ENCODE assay signal across 16 cellular contexts in genomic region chr2:232483296-232483922, GRCh38. TPM values are rescaled to one million over a fixed set of nuclear protein-coding genes. Genes with fewer than 3 reads are reported as not detected.
A peak's percentile ranks its signal among the peaks of the same experiment; 100 is the strongest.
DNase-seq lines count a peak whose midpoint lies in the region; ATAC-seq and TF ChIP-seq lines count a peak whose summit lies in the region.
"Had no signal": no experiment of that assay in that cellular context is flagged by ENCODE, and none has a peak within 500 bp of the region (broad histone marks: within the 10 kb centered on the region; RNA-seq: fewer than 3 reads in every experiment).

No MANE protein-coding gene starts in this region.

- H3K27ac Mint-ChIP-seq in WTC11: no peak overlapping the region
- H3K27ac Mint-ChIP-seq in natural killer cell: no peak overlapping the region
- H3K27ac Mint-ChIP-seq: CD4-positive, CD25-positive, alpha-beta regulatory T cell had no signal

- H3K4me1 ChIP-seq in lower lobe of right lung (peaks cover 8% of the 10 kb centered on the region), aorta (ENCODE audit: control insufficient read depth in 1 of 2, insufficient read depth in 2 of 2, low read length in 2 of 2) (no peaks in the 10 kb centered on the region)

- DNase-seq in Right ventricle myocardium superior: peak; percentile 18
- DNase-seq in left ventricle myocardium superior: no peak
- peak; percentile 9 for DNase-seq in WTC11 (ENCODE audit: low spot score)
- peak; percentile 39 for DNase-seq in lower lobe of right lung
- peak; percentile 36 to 37 for DNase-seq in aorta
- no peak for DNase-seq in NCI-H2029 (lab: John Stamatoyannopoulos, UW)
- DNase-seq in natural killer cell: no peak
- DNase-seq: CD4-positive, CD25-positive, alpha-beta regulatory T cell; EL; Karpas-422; MG63; NCI-H1092; NCI-H2227 treated with DMSO at 0.1 percent for 48 hours; NCI-H524; PC-9 had no signal

- no peaks in the 10 kb centered on the region for H3K9me3 Mint-ChIP-seq in WTC11
- H3K9me3 Mint-ChIP-seq in natural killer cell: no peaks in the 10 kb centered on the region

- POLR2A ChIA-PET in WTC11 (lab: Charles Lee): no interaction called here

- H3K27me3 ChIP-seq in lower lobe of right lung (ENCODE audit: low read depth) (peaks cover 62% of the 10 kb centered on the region), aorta (ENCODE audit: control insufficient read depth in 1 of 2, insufficient read depth in 2 of 2, low read length in 1 of 2) (no peaks in the 10 kb centered on the region)

- H3K27me3 Mint-ChIP-seq in WTC11 (ENCODE audit: low read depth) (peaks cover 49% of the 10 kb centered on the region), natural killer cell (ENCODE audit: low read depth in 2 of 2) (peaks cover 8 to 11% of the 10 kb centered on the region in 2 donors)

- no peak overlapping the region for H3K4me3 Mint-ChIP-seq in WTC11
- no peak overlapping the region for H3K4me3 Mint-ChIP-seq in natural killer cell
- H3K4me3 Mint-ChIP-seq: CD4-positive, CD25-positive, alpha-beta regulatory T cell had no signal

- H3K4me3 ChIP-seq in lower lobe of right lung (no peak overlapping the region), aorta (ENCODE audit: low read length in 2 of 2) (no peak overlapping the region)
- H3K4me3 ChIP-seq: MG63, PC-9 had no signal

- TF ChIP-seq CTCF in WTC11 (IDR thresholded peaks at IDR 0.05) (no peak), lower lobe of right lung (IDR thresholded peaks at IDR 0.05) (no peak), natural killer cell (IDR thresholded peaks at IDR 0.05) (no peak)

- 93% methylated on average over 10 of the region's 10 CpGs for WGBS in aorta, 2 donors

- CTCF ChIA-PET in WTC11 (lab: Charles Lee): interaction anchor here (1.5 kb wide), 1 partner anchor 29 kb away, joined by 3 read pairs; no protein-coding TSS in a partner anchor

- H3K9me3 ChIP-seq in lower lobe of right lung (no peaks in the 10 kb centered on the region), aorta (ENCODE audit: control insufficient read depth, low read length) (no peaks in the 10 kb centered on the region)
- H3K9me3 ChIP-seq: MG63 had no signal

- intact Hi-C loops in Right ventricle myocardium superior (cut with DNase I) (no loop called here), left ventricle myocardium superior (cut with micrococcal nuclease) (no loop called here), lower lobe of right lung (cut with DNase I) (no loop called here), aorta (cut with DNase I) (no loop called here), natural killer cell (cut with micrococcal nuclease) (no loop called here)

- H3K4me1 Mint-ChIP-seq in WTC11 (peaks cover 5% of the 10 kb centered on the region), natural killer cell (no peaks in the 10 kb centered on the region)

- H3K36me3 ChIP-seq in lower lobe of right lung: no peaks in the 10 kb centered on the region
- no peaks in the 10 kb centered on the region for H3K36me3 ChIP-seq in aorta (ENCODE audit: control insufficient read depth in 1 of 2, insufficient read depth in 2 of 2, low read length in 1 of 2)
- H3K36me3 ChIP-seq: MG63 had no signal

- ATAC-seq in Right ventricle myocardium superior (ENCODE audit: poor library complexity) (no peak), left ventricle myocardium superior (no peak), WTC11 (no peak), lower lobe of right lung (no peak), aorta (ENCODE audit: low FRiP score) (no peak), natural killer cell (no peak)

- H3K36me3 Mint-ChIP-seq in WTC11 (no peaks in the 10 kb centered on the region), natural killer cell (no peaks in the 10 kb centered on the region)
- H3K36me3 Mint-ChIP-seq: CD4-positive, CD25-positive, alpha-beta regulatory T cell had no signal

- no peak overlapping the region for H3K27ac ChIP-seq in lower lobe of right lung
- no peak overlapping the region for H3K27ac ChIP-seq in aorta (ENCODE audit: low read depth in 1 of 2, low read length in 2 of 2)
- H3K27ac ChIP-seq: PC-9 had no signal

TF ChIP-seq in WTC11, 78 proteins besides CTCF, POLR2A, EP300 and RAD21 (continues in another document):
- TF ChIP-seq ZNF423 (CRISPR knock-in tag; IDR thresholded peaks at IDR 0.05) (no peak), ATF2 (CRISPR knock-in tag; IDR thresholded peaks at IDR 0.05; ENCODE audit: borderline replicate concordance, low read depth) (no peak), TCF7 (CRISPR knock-in tag; IDR thresholded peaks at IDR 0.05; ENCODE audit: low read depth) (no peak)
- TF ChIP-seq, protein P1, sequence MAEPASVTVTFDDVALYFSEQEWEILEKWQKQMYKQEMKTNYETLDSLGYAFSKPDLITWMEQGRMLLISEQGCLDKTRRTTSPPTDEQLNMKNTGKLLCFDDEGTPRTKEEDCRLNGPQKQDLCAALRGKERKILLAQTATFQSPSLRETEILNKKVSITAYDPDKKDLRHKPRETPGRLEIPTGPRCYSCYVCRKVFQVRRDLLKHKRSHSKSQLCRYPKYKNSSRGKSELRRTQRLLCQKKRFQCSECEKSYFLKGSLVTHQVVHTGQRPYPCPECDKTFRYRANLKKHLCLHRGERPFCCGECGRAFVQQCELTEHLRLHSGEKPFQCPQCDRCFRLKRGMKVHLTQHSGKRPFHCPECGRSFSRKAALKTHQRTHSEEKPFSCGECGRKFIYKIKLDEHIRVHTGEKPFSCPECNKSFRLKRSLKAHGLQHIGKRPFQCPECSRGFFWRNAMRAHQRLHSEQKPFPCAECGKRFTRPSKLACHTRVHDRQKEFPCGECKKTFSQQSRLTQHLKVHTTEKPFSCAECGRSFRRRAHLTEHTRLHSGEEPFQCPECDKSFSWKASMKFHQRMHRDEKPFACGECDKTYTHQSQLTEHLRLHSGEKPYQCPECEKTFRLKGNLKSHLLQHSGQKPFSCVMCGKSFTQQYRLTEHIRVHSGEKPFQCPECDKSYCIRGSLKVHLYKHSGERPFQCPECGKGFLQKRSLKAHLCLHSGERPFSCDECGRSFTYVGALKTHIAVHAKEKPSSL (CRISPR knock-in tag; conservative IDR thresholded peaks at IDR 0.05): no peak
- TF ChIP-seq, protein P2, sequence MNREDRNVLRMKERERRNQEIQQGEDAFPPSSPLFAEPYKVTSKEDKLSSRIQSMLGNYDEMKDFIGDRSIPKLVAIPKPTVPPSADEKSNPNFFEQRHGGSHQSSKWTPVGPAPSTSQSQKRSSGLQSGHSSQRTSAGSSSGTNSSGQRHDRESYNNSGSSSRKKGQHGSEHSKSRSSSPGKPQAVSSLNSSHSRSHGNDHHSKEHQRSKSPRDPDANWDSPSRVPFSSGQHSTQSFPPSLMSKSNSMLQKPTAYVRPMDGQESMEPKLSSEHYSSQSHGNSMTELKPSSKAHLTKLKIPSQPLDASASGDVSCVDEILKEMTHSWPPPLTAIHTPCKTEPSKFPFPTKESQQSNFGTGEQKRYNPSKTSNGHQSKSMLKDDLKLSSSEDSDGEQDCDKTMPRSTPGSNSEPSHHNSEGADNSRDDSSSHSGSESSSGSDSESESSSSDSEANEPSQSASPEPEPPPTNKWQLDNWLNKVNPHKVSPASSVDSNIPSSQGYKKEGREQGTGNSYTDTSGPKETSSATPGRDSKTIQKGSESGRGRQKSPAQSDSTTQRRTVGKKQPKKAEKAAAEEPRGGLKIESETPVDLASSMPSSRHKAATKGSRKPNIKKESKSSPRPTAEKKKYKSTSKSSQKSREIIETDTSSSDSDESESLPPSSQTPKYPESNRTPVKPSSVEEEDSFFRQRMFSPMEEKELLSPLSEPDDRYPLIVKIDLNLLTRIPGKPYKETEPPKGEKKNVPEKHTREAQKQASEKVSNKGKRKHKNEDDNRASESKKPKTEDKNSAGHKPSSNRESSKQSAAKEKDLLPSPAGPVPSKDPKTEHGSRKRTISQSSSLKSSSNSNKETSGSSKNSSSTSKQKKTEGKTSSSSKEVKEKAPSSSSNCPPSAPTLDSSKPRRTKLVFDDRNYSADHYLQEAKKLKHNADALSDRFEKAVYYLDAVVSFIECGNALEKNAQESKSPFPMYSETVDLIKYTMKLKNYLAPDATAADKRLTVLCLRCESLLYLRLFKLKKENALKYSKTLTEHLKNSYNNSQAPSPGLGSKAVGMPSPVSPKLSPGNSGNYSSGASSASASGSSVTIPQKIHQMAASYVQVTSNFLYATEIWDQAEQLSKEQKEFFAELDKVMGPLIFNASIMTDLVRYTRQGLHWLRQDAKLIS (CRISPR knock-in tag; IDR thresholded peaks at IDR 0.05; ENCODE audit: borderline replicate concordance): no peak

RNA-seq across cellular contexts. Expression of gene ECEL1, which starts 4.2 kb away (rescaled TPM):
- total RNA-seq in Right ventricle myocardium superior: not detected
- total RNA-seq in left ventricle myocardium superior: 0.37 TPM
- total RNA-seq in WTC11 (2021): 21.4 to 23.3 TPM (median 21.9 TPM) in 3 replicates
- 1.0 TPM for total RNA-seq in lower lobe of right lung
- total RNA-seq in aorta: 1 to 10 TPM; 2.1 to 7.2 TPM
- polyA plus RNA-seq in aorta: not detected
- not detected for total RNA-seq in natural killer cell
- total RNA-seq: CD4-positive, CD25-positive, alpha-beta regulatory T cell; PC-9 had no signal
- polyA plus RNA-seq: CD4-positive, CD25-positive, alpha-beta regulatory T cell had no signal

RNA-seq across cellular contexts. Expression of gene ALPI, which starts 27.5 kb away (rescaled TPM):
- total RNA-seq in Right ventricle myocardium superior (not detected), left ventricle myocardium superior (not detected), WTC11 (2021) (not detected in 3 replicates), lower lobe of right lung (not detected), aorta (not detected), natural killer cell (not detected)
- polyA plus RNA-seq in aorta: 10 to 100 TPM in 1 of 2 donors, under 1 TPM in 1; 0.18 to 19.9 TPM
- total RNA-seq: CD4-positive, CD25-positive, alpha-beta regulatory T cell; H1; PC-9 had no signal
- polyA plus RNA-seq: CD4-positive, CD25-positive, alpha-beta regulatory T cell; H1 had no signal

RNA-seq across cellular contexts. Expression of gene PRSS56, which starts 36.8 kb away (rescaled TPM):
- 0.19 TPM for total RNA-seq in Right ventricle myocardium superior
- 0.15 TPM for total RNA-seq in left ventricle myocardium superior
- total RNA-seq in WTC11 (2021): not detected in 3 replicates
- total RNA-seq in lower lobe of right lung: not detected
- total RNA-seq in aorta: not detected
- polyA plus RNA-seq in aorta: not detected
- not detected for total RNA-seq in natural killer cell
- total RNA-seq: CD4-positive, CD25-positive, alpha-beta regulatory T cell; H1; PC-9 had no signal
- polyA plus RNA-seq: CD4-positive, CD25-positive, alpha-beta regulatory T cell had no signal

RNA-seq across cellular contexts. Expression of gene CHRND, which starts 42.6 kb away (rescaled TPM):
- not detected for total RNA-seq in Right ventricle myocardium superior
- not detected for total RNA-seq in left ventricle myocardium superior
- total RNA-seq in WTC11 (2021): 0.07 to 0.11 TPM in 2 of 3 replicates, not detected in the other
- not detected for total RNA-seq in lower lobe of right lung
- not detected for total RNA-seq in aorta
- polyA plus RNA-seq in aorta: not detected
- total RNA-seq in natural killer cell: not detected
- total RNA-seq: CD4-positive, CD25-positive, alpha-beta regulatory T cell; H1; PC-9 had no signal
- polyA plus RNA-seq: CD4-positive, CD25-positive, alpha-beta regulatory T cell had no signal

RNA-seq across cellular contexts. Expression of gene CHRNG, which starts 56.1 kb away (rescaled TPM):
- not detected for total RNA-seq in Right ventricle myocardium superior
- total RNA-seq in left ventricle myocardium superior: not detected
- total RNA-seq in WTC11 (2021): 0.20 TPM in 1 of 3 replicates, not detected in the others
- total RNA-seq in lower lobe of right lung: not detected
- not detected for total RNA-seq in aorta
- not detected for polyA plus RNA-seq in aorta
- total RNA-seq in natural killer cell: not detected
- total RNA-seq: CD4-positive, CD25-positive, alpha-beta regulatory T cell; H1; PC-9 had no signal

Comparison
In these comparisons a context has a peak if more than half of its experiments do, and no peak if none do; other contexts are left out.
1. DNase-seq: peak in Right ventricle myocardium superior (single experiment), WTC11 (single experiment), lower lobe of right lung (single experiment) and aorta (2 of 2); none in left ventricle myocardium superior (single experiment), NCI-H2029 (single experiment) and natural killer cell (single experiment).